11 cellular contexts compared by ENCODE assay signal in genomic region chr21:16070207-16070651, GRCh38.
DNase-seq lines count a peak whose midpoint lies in the region; ATAC-seq and TF ChIP-seq lines count a peak whose summit lies in the region.
"Had no signal": no experiment of that assay in that cellular context is flagged by ENCODE, and none has a peak within 500 bp of the region (broad histone marks: within the 10 kb centered on the region; RNA-seq: fewer than 3 reads in every experiment).

No MANE protein-coding gene starts in this region.

- 97 to 100% methylated on average over 3 to 6 of the region's 7 CpGs for WGBS in endodermal cell (ENCODE audit: insufficient coverage in 1 of 2, insufficient read length in 1 of 2), 2 experiments

- no peaks in the 10 kb centered on the region for H3K9me3 ChIP-seq in endodermal cell (ENCODE audit: control insufficient read depth, low read length)

- no peak overlapping the region for H3K27ac Mint-ChIP-seq in endodermal cell
- H3K27ac Mint-ChIP-seq: activated naive CD4-positive, alpha-beta T cell treated with anti-CD3 and anti-CD28 coated beads, Interleukin-2, amount 10 ng/mL, durations not matched to agents 7 days and 5 days; type B pancreatic cell had no signal

- H3K27me3 ChIP-seq in endodermal cell (ENCODE audit: control insufficient read depth, insufficient read depth, low read length, poor library complexity, severe bottlenecking) = no peaks in the 10 kb centered on the region

- H3K36me3 Mint-ChIP-seq in endodermal cell (ENCODE audit: low read depth) = no peaks in the 10 kb centered on the region
- H3K36me3 Mint-ChIP-seq: activated naive CD4-positive, alpha-beta T cell treated with anti-CD3 and anti-CD28 coated beads, Interleukin-2, amount 10 ng/mL, durations not matched to agents 7 days and 5 days; type B pancreatic cell had no signal

- DNase-seq in NCI-H2081 (lab: John Stamatoyannopoulos, UW) = peak; percentile 37 to 78
- DNase-seq in endodermal cell = no peak
- DNase-seq in pons (ENCODE audit: low spot score) = peak; percentile 82
- no peak for DNase-seq in SKM-1 treated with dmso at 0.1 percent for 144 hours (lab: John Stamatoyannopoulos, UW; ENCODE audit: unreplicated experiment)
- no peak for DNase-seq in amniotic stem cell (lab: John Stamatoyannopoulos, UW)
- no peak for DNase-seq in AG08396 (ENCODE audit: low spot score)
- DNase-seq: activated naive CD4-positive, alpha-beta T cell treated with anti-CD3 and anti-CD28 coated beads, Interleukin-2, amount 10 ng/mL, durations not matched to agents 7 days and 5 days; DND-41 had no signal

- H3K4me3 ChIP-seq in endodermal cell (ENCODE audit: low read length) = no peak overlapping the region

- no peaks in the 10 kb centered on the region for H3K36me3 ChIP-seq in endodermal cell (ENCODE audit: control insufficient read depth, insufficient read depth, low read length)

- no peaks in the 10 kb centered on the region for H3K9me3 Mint-ChIP-seq in endodermal cell
- H3K9me3 Mint-ChIP-seq: activated naive CD4-positive, alpha-beta T cell treated with anti-CD3 and anti-CD28 coated beads, Interleukin-2, amount 10 ng/mL, durations not matched to agents 7 days and 5 days; type B pancreatic cell had no signal

- TF ChIP-seq CTCF in C4-2B (conservative IDR thresholded peaks at IDR 0.05) (peak; percentile 23), endodermal cell (conservative IDR thresholded peaks at IDR 0.05) (no peak)

- no peaks in the 10 kb centered on the region for H3K4me1 Mint-ChIP-seq in endodermal cell
- H3K4me1 Mint-ChIP-seq: activated naive CD4-positive, alpha-beta T cell treated with anti-CD3 and anti-CD28 coated beads, Interleukin-2, amount 10 ng/mL, durations not matched to agents 7 days and 5 days had no signal

- H3K27ac ChIP-seq in C4-2B (peak overlapping the region; percentile 53), endodermal cell (ENCODE audit: low read depth, low read length) (peak overlapping the region; percentile 89)

- H3K27me3 Mint-ChIP-seq in endodermal cell (ENCODE audit: insufficient read depth) = no peaks in the 10 kb centered on the region
- H3K27me3 Mint-ChIP-seq: activated naive CD4-positive, alpha-beta T cell treated with anti-CD3 and anti-CD28 coated beads, Interleukin-2, amount 10 ng/mL, durations not matched to agents 7 days and 5 days; type B pancreatic cell had no signal

- no peak overlapping the region for H3K4me3 Mint-ChIP-seq in endodermal cell
- H3K4me3 Mint-ChIP-seq: activated naive CD4-positive, alpha-beta T cell treated with anti-CD3 and anti-CD28 coated beads, Interleukin-2, amount 10 ng/mL, durations not matched to agents 7 days and 5 days had no signal

- H3K9ac ChIP-seq in endodermal cell (ENCODE audit: extremely low read depth, low read length, poor library complexity, severe bottlenecking) = no peak overlapping the region

- no peak for ATAC-seq in HG03460 (IDR thresholded peaks at IDR 0.05; ENCODE audit: unreplicated experiment)

- H3K4me1 ChIP-seq in endodermal cell (ENCODE audit: control insufficient read depth, insufficient read depth, low read length) = no peaks in the 10 kb centered on the region

Comparison
In these comparisons a context has a peak if more than half of its experiments do, and no peak if none do; other contexts are left out.
1. DNase-seq: peak in NCI-H2081 (2 of 2) and pons (single experiment); none in endodermal cell (single experiment), SKM-1 treated with dmso at 0.1 percent for 144 hours (single experiment), amniotic stem cell (single experiment) and AG08396 (single experiment).